In the genomic region with DNA sequence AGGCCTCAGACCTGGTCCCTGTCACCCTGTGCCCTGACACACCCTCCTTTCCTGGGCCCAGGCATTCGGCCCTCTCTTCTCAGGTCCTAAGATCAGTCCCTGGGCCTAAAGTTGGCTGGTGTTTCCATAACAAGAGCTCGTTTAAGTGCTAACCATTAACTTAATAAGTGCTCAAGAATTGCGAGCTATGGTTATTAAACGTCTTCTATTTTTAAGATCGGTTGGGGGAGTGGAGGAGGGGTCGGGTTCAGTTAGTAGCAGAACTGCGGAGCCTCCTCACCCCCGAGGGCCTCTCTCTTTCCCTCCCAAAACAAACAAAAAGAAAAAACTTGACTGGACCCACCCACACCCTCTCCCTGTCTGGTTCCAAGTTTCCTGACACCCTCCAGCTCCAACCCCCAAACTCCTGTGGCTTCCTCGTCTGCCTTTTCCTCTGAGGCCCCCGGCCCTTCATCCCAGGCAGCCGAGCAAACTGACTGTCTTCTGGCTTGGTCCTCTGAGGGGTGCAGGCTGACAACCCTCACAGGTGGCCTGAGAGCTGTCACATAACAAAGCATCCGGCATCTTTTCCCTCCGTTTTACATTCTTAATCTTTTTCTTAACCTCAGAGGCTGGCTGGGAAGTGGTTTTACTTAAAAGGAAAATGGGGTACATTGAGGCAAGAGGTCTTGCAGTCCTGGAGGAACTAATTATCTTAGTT, we compare ENCODE assay signal across 8 cellular contexts. TPM values are rescaled to one million over a fixed set of nuclear protein-coding genes. Genes with fewer than 3 reads are reported as not detected.
A peak's percentile ranks its signal among the peaks of the same experiment; 100 is the strongest.
DNase-seq lines count a peak whose midpoint lies in the region; ATAC-seq and TF ChIP-seq lines count a peak whose summit lies in the region.

No MANE protein-coding gene starts in this region.

- no peak for ATAC-seq in gastrocnemius medialis
- ATAC-seq in GM19324 (IDR thresholded peaks at IDR 0.05; ENCODE audit: low FRiP score, unreplicated experiment), result no peak

- peaks cover 16% of the 10 kb centered on the region; the same call in 1 of the 2 replicates for H3F3A ChIP-seq in GM23248 (ENCODE audit: insufficient read depth)

- intact Hi-C loops in gastrocnemius medialis (cut with DNase I; ENCODE audit: low total_unique reads), result loop anchor here (2.0 to 10.0 kb wide), 7 partner anchors 37 to 1304 kb away; a partner anchor contains a TSS

- peak overlapping the region; percentile 79 for H2AFZ ChIP-seq in GM23248

- H3K27ac ChIP-seq in GM23248 (peak overlapping the region; percentile 95), RWPE1 (peak overlapping the region; percentile 99), gastrocnemius medialis (peak overlapping the region; percentile 94 to 99 (median 96))

- H4K20me1 ChIP-seq in GM23248 (ENCODE audit: insufficient read depth), result no peaks in the 10 kb centered on the region

- H3K9me2 ChIP-seq in GM23248 (ENCODE audit: insufficient read depth), result no peaks in the 10 kb centered on the region

- peak overlapping the region; percentile 77 for H3K4me3 ChIP-seq in GM23248
- peak overlapping the region; percentile 72 to 92 (median 90) for H3K4me3 ChIP-seq in gastrocnemius medialis

- H3K9ac ChIP-seq in GM23248, result peak overlapping the region; percentile 92

- no peaks in the 10 kb centered on the region for H3K9me3 ChIP-seq in GM23248 (ENCODE audit: low read depth)
- H3K9me3 ChIP-seq in gastrocnemius medialis, result no peaks in the 10 kb centered on the region

- in situ Hi-C loops in GM23248 (cut with MboI) (no loop called here), gastrocnemius medialis (cut with MboI; ENCODE audit: low sequenced_read_pairs in 4 of 4) (no loop called here)

- DNase-seq in GM23248, result peak; percentile 35
- no peak for DNase-seq in RWPE1 (ENCODE audit: low spot score)
- peak; percentile 18 for DNase-seq in fibroblast of peridontal ligament (ENCODE audit: extremely low read depth)
- DNase-seq in gastrocnemius medialis, result no peak
- no peak for DNase-seq in stimulated activated CD4-positive, alpha-beta T cell treated with anti-CD3 and anti-CD28 coated beads, Interleukin-4, amount 100 ng/mL, for 4 hours
- no peak for DNase-seq in NCI-H510A treated with DMSO at 0.1 percent for 48 hours (lab: John Stamatoyannopoulos, UW)
- DNase-seq in NCI-H2171 treated with DMSO at 0.1 percent for 48 hours (lab: John Stamatoyannopoulos, UW), result no peak

- POLR2A ChIA-PET in RWPE1 (lab: Yijun Ruan, JAX; ENCODE audit: low non-redundant PET), result interaction anchor here (0.7 to 1.3 kb wide), 3 partner anchors 15 to 69 kb away, joined by 3 read pairs; no protein-coding TSS in a partner anchor

- 1 to 2% methylated on average over 13 of the region's 13 CpGs for WGBS in GM23248 (ENCODE audit: low coverage in 1 of 2, low lambda C conversion rate in 2 of 2, missing lambda C conversion rate in 2 of 2), 2 experiments

- H3K36me3 ChIP-seq in GM23248 (ENCODE audit: low read depth) (peaks cover 9% of the 10 kb centered on the region), gastrocnemius medialis (no peaks in the 10 kb centered on the region)

- H3K79me2 ChIP-seq in GM23248 (ENCODE audit: insufficient read depth), result peaks cover 67% of the 10 kb centered on the region

- CTCF ChIA-PET in RWPE1 (lab: Yijun Ruan, JAX), result interaction anchor here (0.5 to 1.1 kb wide), 3 partner anchors 10 to 349 kb away, joined by 3 to 4 read pairs (median 3); no protein-coding TSS in a partner anchor

- H3K4me2 ChIP-seq in GM23248 (ENCODE audit: unreplicated experiment), result peak overlapping the region; percentile 100

- TF ChIP-seq POLR2A in gastrocnemius medialis (IDR thresholded peaks at IDR 0.05), result no peak

- H3K27me3 ChIP-seq in GM23248 (replicated peaks; ENCODE audit: insufficient read depth) (no peaks in the 10 kb centered on the region), gastrocnemius medialis (no peaks in the 10 kb centered on the region)

- TF ChIP-seq CTCF in RWPE1 (conservative IDR thresholded peaks at IDR 0.05; ENCODE audit: low read depth), result no peak
- no peak for TF ChIP-seq CTCF in gastrocnemius medialis (IDR thresholded peaks at IDR 0.05 in 4 of 5, conservative IDR thresholded peaks at IDR 0.05 in 1 of 5)

- H3K4me1 ChIP-seq in GM23248 (ENCODE audit: insufficient read depth) (peaks cover 22% of the 10 kb centered on the region), gastrocnemius medialis (peaks cover 56 to 57% of the 10 kb centered on the region in 2 donors)

RNA-seq across cellular contexts. Expression of a gene that starts 2.0 kb away (rescaled TPM):
- 15.2 and 19.7 TPM in 2 replicates for total RNA-seq in GM23248 (2014; rRNA removed; shearing (Covaris generic))
- 5.9 and 6.9 TPM in 2 replicates for polyA plus RNA-seq in GM23248 (2016; fragmentation: Nextera tagmentation; extraction: Ambion mirVana)
- 1 to 10 TPM; 2.9 to 9.1 (median 6.3) TPM for total RNA-seq in gastrocnemius medialis

Comparison
In these comparisons a context has a peak if more than half of its experiments do, and no peak if none do; other contexts are left out.
1. DNase-seq: peak in GM23248 (single experiment) and fibroblast of peridontal ligament (single experiment); none in RWPE1 (single experiment), gastrocnemius medialis (0 of 2), stimulated activated CD4-positive, alpha-beta T cell treated with anti-CD3 and anti-CD28 coated beads, Interleukin-4, amount 100 ng/mL, for 4 hours (0 of 2), NCI-H510A treated with DMSO at 0.1 percent for 48 hours (single experiment) and NCI-H2171 treated with DMSO at 0.1 percent for 48 hours (single experiment).
2. Peak in every context shown above with its lines, with median percentiles within 50 percentile points of each other: H3K27ac ChIP-seq.